ENCODE assay signal across 8 cellular contexts in the genomic region with DNA sequence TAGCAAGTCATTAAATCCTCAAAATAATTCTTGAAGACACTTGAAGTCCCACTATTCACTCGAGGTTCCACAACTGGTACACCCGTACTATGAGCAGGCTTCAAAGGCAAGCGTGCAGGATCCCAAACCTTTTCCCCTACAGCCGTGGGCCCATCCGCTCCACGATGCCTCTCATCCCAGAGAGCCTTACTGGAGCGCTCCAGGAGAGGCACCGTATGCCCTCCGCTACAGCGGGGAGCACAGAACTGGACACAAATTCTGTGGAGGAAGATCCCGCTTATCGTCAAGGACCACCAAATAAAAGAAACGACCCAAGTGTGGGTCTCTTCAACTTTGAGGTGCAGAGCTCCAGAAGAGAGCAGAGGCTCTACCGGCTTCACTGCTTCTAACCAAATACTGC. TPM values are rescaled to one million over a fixed set of nuclear protein-coding genes. Genes with fewer than 3 reads are reported as not detected.
A peak's percentile ranks its signal among the peaks of the same experiment; 100 is the strongest.
DNase-seq lines count a peak whose midpoint lies in the region; ATAC-seq, FAIRE-seq and TF ChIP-seq lines count a peak whose summit lies in the region.

No MANE protein-coding gene starts in this region.

- H3K36me3 ChIP-seq in GM12878 (ENCODE audit: control insufficient read depth in 2 of 2, insufficient read depth in 2 of 2, low read length in 1 of 2) (peaks cover 12 to 15% of the 10 kb centered on the region in 2 experiments), upper lobe of left lung (peaks cover 14 to 40% (median 33%) of the 10 kb centered on the region in 4 donors)

- TF ChIP-seq POLR2A in GM12878 (IDR thresholded peaks at IDR 0.05; ENCODE audit: low read depth, low read length), result no peak
- no peak for TF ChIP-seq POLR2A in lower leg skin (IDR thresholded peaks at IDR 0.05)
- TF ChIP-seq POLR2A in upper lobe of left lung (IDR thresholded peaks at IDR 0.05), result no peak

- H3K27me3 ChIP-seq in GM12878 (replicated peaks in 1 of 2; ENCODE audit: control insufficient read depth in 2 of 2, insufficient read depth in 2 of 2, low read length in 1 of 2) (no peaks in the 10 kb centered on the region), upper lobe of left lung (no peaks in the 10 kb centered on the region)

- H3K27ac ChIP-seq in GM12878 (ENCODE audit: control insufficient read depth, insufficient read depth) (peak overlapping the region; percentile 54), upper lobe of left lung (peak overlapping the region; percentile 50 to 80 (median 66))

- H3K27ac Mint-ChIP-seq in activated CD8-positive, alpha-beta memory T cell treated with anti-CD3 and anti-CD28 coated beads, Interleukin-2, amount 10 ng/mL, durations not matched to agents 7 days and 5 days, result peak overlapping the region; percentile 91

- peak overlapping the region; percentile 96 for H3K4me3 ChIP-seq in GM12878
- H3K4me3 ChIP-seq in lower leg skin (ENCODE audit: low read depth, poor library complexity, severe bottlenecking), result peak overlapping the region; percentile 72
- H3K4me3 ChIP-seq in upper lobe of left lung, result peak overlapping the region; percentile 96 to 98 (median 97)

- H3K4me1 ChIP-seq in GM12878 (ENCODE audit: control insufficient read depth, insufficient read depth, low read length) (peaks cover 7% of the 10 kb centered on the region), upper lobe of left lung (peaks cover 19 to 27% (median 22%) of the 10 kb centered on the region in 4 donors)

- DNase-seq in activated CD8-positive, alpha-beta memory T cell treated with anti-CD3 and anti-CD28 coated beads, Interleukin-2, amount 10 ng/mL, durations not matched to agents 7 days and 5 days, result no peak
- DNase-seq in activated CD8-positive, alpha-beta memory T cell treated with anti-CD3 and anti-CD28 coated beads for 24 hours, result no peak
- DNase-seq in GM12878 (ENCODE audit: low read depth, low spot score) (no peak), lower leg skin (ENCODE audit: low spot score in 2 of 2) (no peak), upper lobe of left lung (no peak)
- no peak for DNase-seq in activated effector memory CD4-positive, alpha-beta T cell treated with Interleukin-2 at 50 U/mL for 16 hours
- DNase-seq in effector CD4-positive, alpha-beta T cell, result no peak

- BruUV-seq in GM12878 (replicated peaks; lab: Mats Ljungman, UMichigan), result TSS peak; percentile 79

- TF ChIP-seq EP300 in GM12878 (IDR thresholded peaks at IDR 0.05; ENCODE audit: borderline replicate concordance in 1 of 2, control insufficient read depth in 1 of 2, low read depth in 2 of 2, low read length in 2 of 2), result no peak
- no peak for TF ChIP-seq EP300 in upper lobe of left lung (IDR thresholded peaks at IDR 0.05)

- TF ChIP-seq CTCF in GM12878 (IDR thresholded peaks at IDR 0.05 in 2 of 3, conservative IDR thresholded peaks at IDR 0.05 in 1 of 3; ENCODE audit: control insufficient read depth in 2 of 3, extremely low read depth in 1 of 3, insufficient read depth in 1 of 3, low read depth in 3 of 3, low read length in 3 of 3) (no peak), lower leg skin (IDR thresholded peaks at IDR 0.05) (no peak), upper lobe of left lung (IDR thresholded peaks at IDR 0.05) (no peak)

- in situ Hi-C loops in GM12878 (cut with MboI), result no loop called here

- no peak for FAIRE-seq in GM12878 (lab: Jason Lieb, UNC)

- WGBS in GM12878 (ENCODE audit: insufficient coverage, insufficient replicate concordance, low lambda C conversion rate, missing lambda C conversion rate), result 5% methylated on average over 14 of the region's 14 CpGs
- 1 to 2% methylated on average over 14 of the region's 14 CpGs for WGBS in lower leg skin, 2 donors
- 1 to 2% methylated on average over 13 to 14 of the region's 14 CpGs for WGBS in upper lobe of left lung, 2 donors

- H3K9me3 ChIP-seq in GM12878 (replicated peaks; ENCODE audit: control insufficient read depth, insufficient read depth, low read length) (no peaks in the 10 kb centered on the region), upper lobe of left lung (no peaks in the 10 kb centered on the region)

- SMC1A ChIA-PET in GM12878 (lab: Charles Lee; ENCODE audit: uncharacterized antibody, unreplicated experiment), result interaction anchor here (1.0 to 3.9 kb wide), 13 partner anchors 9 to 183 kb away, joined by 3 to 20 read pairs (median 4); a partner anchor contains a TSS

- POLR2A ChIA-PET in GM12878 (lab: Charles Lee), result interaction anchor here (1.1 to 2.7 kb wide), 4 partner anchors 9 to 183 kb away, joined by 4 to 12 read pairs (median 9); a partner anchor contains a TSS

- no peak for ATAC-seq in activated CD8-positive, alpha-beta memory T cell treated with anti-CD3 and anti-CD28 coated beads, Interleukin-2, amount 10 ng/mL, durations not matched to agents 7 days and 5 days
- ATAC-seq in GM12878 (peak; percentile 5; the same call in 2 of the 3 replicates), upper lobe of left lung (ENCODE audit: low FRiP score in 2 of 2) (no peak)
- ATAC-seq in activated CD4-positive, CD25-positive, alpha-beta regulatory T cell treated with anti-CD3 and anti-CD28 coated beads, Interleukin-2, amount 50 U/mL, for 24 hours, result no peak

- H3K4me1 Mint-ChIP-seq in activated CD8-positive, alpha-beta memory T cell treated with anti-CD3 and anti-CD28 coated beads, Interleukin-2, amount 10 ng/mL, durations not matched to agents 7 days and 5 days, result peaks cover 30% of the 10 kb centered on the region

- H3K27me3 Mint-ChIP-seq in activated CD8-positive, alpha-beta memory T cell treated with anti-CD3 and anti-CD28 coated beads, Interleukin-2, amount 10 ng/mL, durations not matched to agents 7 days and 5 days, result no peaks in the 10 kb centered on the region

- intact Hi-C loops in GM12878 (cut with micrococcal nuclease; ENCODE audit: unreplicated experiment) (no loop called here), lower leg skin (cut with DNase I; ENCODE audit: low total_unique reads) (no loop called here)

- no peaks in the 10 kb centered on the region for H3K9me3 Mint-ChIP-seq in activated CD8-positive, alpha-beta memory T cell treated with anti-CD3 and anti-CD28 coated beads, Interleukin-2, amount 10 ng/mL, durations not matched to agents 7 days and 5 days (ENCODE audit: low read depth)

- CTCF ChIA-PET in activated CD8-positive, alpha-beta memory T cell treated with anti-CD3 and anti-CD28 coated beads, Interleukin-2, amount 10 ng/mL, durations not matched to agents 7 days and 5 days (lab: Charles Lee), result interaction anchor here (0.9 to 18.1 kb wide), 12 partner anchors 9 to 186 kb away, joined by 3 to 233 read pairs (median 6); a partner anchor contains a TSS
- CTCF ChIA-PET in GM12878 (lab: Yijun Ruan, JAX), result interaction anchor here (0.5 to 14.3 kb wide), 11 partner anchors 9 to 302 kb away, joined by 3 to 154 read pairs (median 6); a partner anchor contains a TSS

- H3K79me2 ChIP-seq in GM12878 (ENCODE audit: control insufficient read depth, insufficient read depth, low read length), result peaks cover 22% of the 10 kb centered on the region

- H4K20me1 ChIP-seq in GM12878 (ENCODE audit: control insufficient read depth, insufficient read depth), result no peaks in the 10 kb centered on the region

- peak overlapping the region; percentile 88 for H2AFZ ChIP-seq in GM12878 (ENCODE audit: control insufficient read depth, low read depth, low read length)

- H3K4me3 Mint-ChIP-seq in activated CD8-positive, alpha-beta memory T cell treated with anti-CD3 and anti-CD28 coated beads, Interleukin-2, amount 10 ng/mL, durations not matched to agents 7 days and 5 days, result peak overlapping the region; percentile 98

- H3K36me3 Mint-ChIP-seq in activated CD8-positive, alpha-beta memory T cell treated with anti-CD3 and anti-CD28 coated beads, Interleukin-2, amount 10 ng/mL, durations not matched to agents 7 days and 5 days, result peaks cover 22% of the 10 kb centered on the region

- RAD21 ChIA-PET in GM12878 (lab: Charles Lee; ENCODE audit: unreplicated experiment), result interaction anchor here (0.6 to 2.1 kb wide), 9 partner anchors 9 to 706 kb away, joined by 3 to 10 read pairs (median 4); a partner anchor contains a TSS

- no peak for TF ChIP-seq RAD21 in GM12878 (IDR thresholded peaks at IDR 0.05; ENCODE audit: insufficient read depth, low read depth, low read length)

- H3K4me2 ChIP-seq in GM12878 (ENCODE audit: control insufficient read depth, insufficient read depth), result peak overlapping the region; percentile 85

- H3K9ac ChIP-seq in GM12878 (ENCODE audit: control insufficient read depth, insufficient read depth, low read length), result peak overlapping the region; percentile 78

RNA-seq across cellular contexts. Expression of a gene that starts 0.5 kb away (rescaled TPM):
- 10 to 100 TPM; 34.3 to 43.1 TPM for total RNA-seq in activated CD8-positive, alpha-beta memory T cell treated with anti-CD3 and anti-CD28 coated beads, Interleukin-2, amount 10 ng/mL, durations not matched to agents 7 days and 5 days
- 41.2 and 42.0 TPM in 2 replicates for total RNA-seq in GM12878 (2013; cell fraction: nucleolus; rRNA removed)
- total RNA-seq in GM12878 (2014; rRNA removed) (29.4 and 34.0 TPM in 2 replicates), GM12878 (2014; rRNA removed; fragmentation: Illumina TruSeq; extraction: Trizol) (18.8 and 20.7 TPM in 2 replicates), GM12878 (2021) (51.8 and 53.2 TPM in 2 replicates), lower leg skin (10 to 100 TPM; 26.2 to 40.2 (median 31.5) TPM), upper lobe of left lung (10 to 100 TPM; 17.8 to 47.6 (median 31.9) TPM)
- 15.3 TPM for polyA plus RNA-seq in GM12878 (2011; ENCODE audit: low read depth)
- polyA plus RNA-seq in GM12878 (2011; rRNA removed) (9.1 and 26.4 TPM in 2 replicates), GM12878 (2014; fragmentation: Illumina TruSeq; extraction: Trizol) (26.8 and 36.9 TPM in 2 replicates), GM12878 (2014; fragmentation: Nextera tagmentation; extraction: Ambion mirVana) (10 to 100 TPM in 1 of 2 experiments, 1 to 10 TPM in 1; 8.3 to 13.2 TPM), GM12878 (2014; rRNA removed) (32.2 and 40.1 TPM in 2 replicates), GM12878 (2016; fragmentation: Nextera tagmentation; extraction: Ambion mirVana) (10 to 100 TPM; 40.6 to 47.1 TPM)
- polyA plus RNA-seq in GM12878 (2011; cell fraction: cytosol; rRNA removed), result 24.6 and 24.9 TPM in 2 replicates
- 51.7 and 61.5 TPM in 2 replicates for polyA plus RNA-seq in GM12878 (2011; cell fraction: nucleus; rRNA removed)
- 16.0 and 17.8 TPM in 2 replicates for polyA plus RNA-seq in GM12878 (2012)
- 35.0 and 35.3 TPM in 2 replicates for polyA minus RNA-seq in GM12878 (2011; rRNA and poly(A)+ RNA removed)
- 13.2 and 16.1 TPM in 2 replicates for polyA minus RNA-seq in GM12878 (2011; cell fraction: cytosol; rRNA and poly(A)+ RNA removed)
- 33.0 and 59.5 TPM in 2 replicates for polyA minus RNA-seq in GM12878 (2011; cell fraction: nucleus; rRNA and poly(A)+ RNA removed)

RNA-seq across cellular contexts. Expression of a gene that starts 25.8 kb away (rescaled TPM):
- 10 to 100 TPM in 1 of 2 experiments, 1 to 10 TPM in 1; 2.8 to 10.4 TPM for total RNA-seq in activated CD8-positive, alpha-beta memory T cell treated with anti-CD3 and anti-CD28 coated beads, Interleukin-2, amount 10 ng/mL, durations not matched to agents 7 days and 5 days
- 0.47 and 0.92 TPM in 2 replicates for total RNA-seq in GM12878 (2013; cell fraction: nucleolus; rRNA removed)
- 3.1 and 6.5 TPM in 2 replicates for total RNA-seq in GM12878 (2014; rRNA removed)
- 2.0 and 3.0 TPM in 2 replicates for total RNA-seq in GM12878 (2014; rRNA removed; fragmentation: Illumina TruSeq; extraction: Trizol)
- 3.4 and 4.8 TPM in 2 replicates for total RNA-seq in GM12878 (2021)
- polyA plus RNA-seq in GM12878 (2011; ENCODE audit: low read depth), result 2.6 TPM
- polyA plus RNA-seq in GM12878 (2011; rRNA removed), result 4.1 and 5.5 TPM in 2 replicates
- polyA plus RNA-seq in GM12878 (2011; cell fraction: cytosol; rRNA removed), result 10.2 and 11.0 TPM in 2 replicates
- 9.5 and 11.4 TPM in 2 replicates for polyA plus RNA-seq in GM12878 (2011; cell fraction: nucleus; rRNA removed)
- polyA plus RNA-seq in GM12878 (2012), result 1.8 and 4.9 TPM in 2 replicates
- polyA plus RNA-seq in GM12878 (2014; fragmentation: Illumina TruSeq; extraction: Trizol), result 0.95 and 2.6 TPM in 2 replicates
- polyA plus RNA-seq in GM12878 (2014; fragmentation: Nextera tagmentation; extraction: Ambion mirVana), result under 1 TPM; 0.60 to 0.71 TPM
- polyA plus RNA-seq in GM12878 (2014; rRNA removed), result 4.2 and 6.9 TPM in 2 replicates
- 10 to 100 TPM; 11.2 to 11.8 TPM for polyA plus RNA-seq in GM12878 (2016; fragmentation: Nextera tagmentation; extraction: Ambion mirVana)
- polyA minus RNA-seq in GM12878 (2011; rRNA and poly(A)+ RNA removed), result 3.9 and 6.0 TPM in 2 replicates
- polyA minus RNA-seq in GM12878 (2011; cell fraction: cytosol; rRNA and poly(A)+ RNA removed), result 6.7 and 7.4 TPM in 2 replicates
- polyA minus RNA-seq in GM12878 (2011; cell fraction: nucleus; rRNA and poly(A)+ RNA removed), result 1.4 and 2.3 TPM in 2 replicates
- 1,000 to 10,000 TPM in 2 of 4 donors, 100 to 1,000 TPM in 2; 728 to 1,697 (median 1,073) TPM for total RNA-seq in lower leg skin
- 100 to 1,000 TPM in 5 of 6 donors, 10 to 100 TPM in 1; 62.5 to 468 (median 201) TPM for total RNA-seq in upper lobe of left lung

RNA-seq across cellular contexts. Expression of a gene that starts 50.8 kb away (rescaled TPM):
- under 1 TPM; 0.33 to 0.79 TPM for total RNA-seq in activated CD8-positive, alpha-beta memory T cell treated with anti-CD3 and anti-CD28 coated beads, Interleukin-2, amount 10 ng/mL, durations not matched to agents 7 days and 5 days
- total RNA-seq in GM12878 (2013; cell fraction: nucleolus; rRNA removed), result not detected in 2 replicates
- total RNA-seq in GM12878 (2014; rRNA removed), result not detected in 2 replicates
- not detected in 2 replicates for total RNA-seq in GM12878 (2014; rRNA removed; fragmentation: Illumina TruSeq; extraction: Trizol)
- not detected in 2 replicates for total RNA-seq in GM12878 (2021)
- not detected for polyA plus RNA-seq in GM12878 (2011; ENCODE audit: low read depth)
- not detected in 2 replicates for polyA plus RNA-seq in GM12878 (2011; rRNA removed)
- polyA plus RNA-seq in GM12878 (2011; cell fraction: cytosol; rRNA removed), result not detected in 2 replicates
- not detected in 2 replicates for polyA plus RNA-seq in GM12878 (2011; cell fraction: nucleus; rRNA removed)
- not detected in 2 replicates for polyA plus RNA-seq in GM12878 (2012)
- polyA plus RNA-seq in GM12878 (2014; fragmentation: Illumina TruSeq; extraction: Trizol), result not detected in 2 replicates
- not detected for polyA plus RNA-seq in GM12878 (2014; fragmentation: Nextera tagmentation; extraction: Ambion mirVana)
- polyA plus RNA-seq in GM12878 (2014; rRNA removed), result not detected in 2 replicates
- polyA plus RNA-seq in GM12878 (2016; fragmentation: Nextera tagmentation; extraction: Ambion mirVana), result not detected
- not detected in 2 replicates for polyA minus RNA-seq in GM12878 (2011; rRNA and poly(A)+ RNA removed)
- not detected in 2 replicates for polyA minus RNA-seq in GM12878 (2011; cell fraction: cytosol; rRNA and poly(A)+ RNA removed)
- polyA minus RNA-seq in GM12878 (2011; cell fraction: nucleus; rRNA and poly(A)+ RNA removed), result not detected in 2 replicates
- total RNA-seq in lower leg skin, result 1 to 10 TPM; 2.5 to 8.9 (median 5.1) TPM
- 1 to 10 TPM in 2 of 6 donors, not detected in 4; 1.1 to 2.0 TPM for total RNA-seq in upper lobe of left lung

Comparison
In these comparisons a context has a peak if more than half of its experiments do, and no peak if none do; other contexts are left out.
1. RNA of a gene that starts 25.8 kb away (total RNA-seq): 728 to 1,697 TPM in lower leg skin and 62.5 to 468 TPM in upper lobe of left lung; 2.8 to 10.4 TPM in activated CD8-positive, alpha-beta memory T cell treated with anti-CD3 and anti-CD28 coated beads, Interleukin-2, amount 10 ng/mL, durations not matched to agents 7 days and 5 days and 0.47 to 6.5 TPM in GM12878; every median in the first group is over 4 times any median in the second.
2. Peak in every context shown above with its lines, with median percentiles within 50 percentile points of each other: H3K4me3 ChIP-seq.